ENCODE assay signal across 3 cellular contexts in the genomic region with DNA sequence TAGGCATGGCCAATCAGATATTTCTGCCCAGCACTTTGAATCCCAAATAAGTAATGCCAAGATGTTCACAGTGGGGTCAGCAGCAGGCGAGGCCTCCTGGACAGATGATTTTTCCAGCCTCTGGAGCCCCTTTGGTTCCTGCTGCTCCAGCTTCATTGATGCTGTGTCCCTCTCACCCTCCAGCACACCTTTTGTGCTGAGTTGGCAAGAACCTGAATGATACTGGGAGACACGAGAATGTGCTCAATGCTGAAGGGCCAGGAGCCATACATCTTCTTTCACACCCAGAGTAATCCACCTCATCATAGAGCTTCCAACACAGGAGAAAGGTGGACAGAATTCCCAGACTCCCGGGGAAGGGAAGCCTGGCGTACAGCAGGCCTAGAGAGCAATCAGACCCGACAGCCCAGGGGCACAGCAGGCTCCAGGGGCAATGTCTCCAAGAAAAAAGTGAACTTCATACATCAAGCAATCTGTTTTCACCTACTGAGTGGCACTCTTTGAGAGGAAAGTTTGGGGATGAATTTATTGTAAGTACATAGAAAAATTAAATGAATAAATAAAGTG.
TF ChIP-seq lines count a peak whose summit lies in the region.

No MANE protein-coding gene starts in this region.

TF ChIP-seq in A549, 52 proteins besides CTCF, POLR2A, EP300 and RAD21:
- no peak for TF ChIP-seq PHF8 (IDR thresholded peaks at IDR 0.05; ENCODE audit: borderline replicate concordance, low read depth)
- peak; percentile 97 for TF ChIP-seq MAFK (IDR thresholded peaks at IDR 0.05; ENCODE audit: partially characterized antibody)

TF ChIP-seq in HEK293, 187 proteins besides CTCF, POLR2A, EP300 and RAD21:
- TF ChIP-seq ZNF354C (tag by site-specific recombination; IDR thresholded peaks at IDR 0.05; ENCODE audit: borderline replicate concordance, low read depth), result no peak
- 0 out of 2 replicates have a peak, but pooled peaks have one; percentile 13 for TF ChIP-seq ZIC2 (tag by site-specific recombination; IDR thresholded peaks at IDR 0.05)
- no peak for TF ChIP-seq IKZF3 (tag by site-specific recombination; IDR thresholded peaks at IDR 0.05)
- TF ChIP-seq, protein P1, sequence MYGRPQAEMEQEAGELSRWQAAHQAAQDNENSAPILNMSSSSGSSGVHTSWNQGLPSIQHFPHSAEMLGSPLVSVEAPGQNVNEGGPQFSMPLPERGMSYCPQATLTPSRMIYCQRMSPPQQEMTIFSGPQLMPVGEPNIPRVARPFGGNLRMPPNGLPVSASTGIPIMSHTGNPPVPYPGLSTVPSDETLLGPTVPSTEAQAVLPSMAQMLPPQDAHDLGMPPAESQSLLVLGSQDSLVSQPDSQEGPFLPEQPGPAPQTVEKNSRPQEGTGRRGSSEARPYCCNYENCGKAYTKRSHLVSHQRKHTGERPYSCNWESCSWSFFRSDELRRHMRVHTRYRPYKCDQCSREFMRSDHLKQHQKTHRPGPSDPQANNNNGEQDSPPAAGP (tag by site-specific recombination; IDR thresholded peaks at IDR 0.05), result no peak
- no peak for TF ChIP-seq ZFP41 (tag by site-specific recombination; IDR thresholded peaks at IDR 0.05; ENCODE audit: borderline replicate concordance)
- TF ChIP-seq ZNF391 (tag by site-specific recombination; IDR thresholded peaks at IDR 0.05; ENCODE audit: borderline replicate concordance, low read depth), result no peak
TF ChIP-seq in HEK293: peak in this region for 1.

TF ChIP-seq in H1, 55 proteins besides CTCF, POLR2A, EP300 and RAD21:
- TF ChIP-seq GABPA (IDR thresholded peaks at IDR 0.05; ENCODE audit: borderline replicate concordance, insufficient read depth, low read length) (no peak), RNF2 (IDR thresholded peaks at IDR 0.05; ENCODE audit: borderline replicate concordance, low read depth, low read length, missing control alignments, poor library complexity, severe bottlenecking) (no peak), MAFK (IDR thresholded peaks at IDR 0.05; ENCODE audit: low read depth, low read length) (peak; percentile 72), ATF2 (IDR thresholded peaks at IDR 0.05; ENCODE audit: low read length) (no peak)
